In the genomic region with DNA sequence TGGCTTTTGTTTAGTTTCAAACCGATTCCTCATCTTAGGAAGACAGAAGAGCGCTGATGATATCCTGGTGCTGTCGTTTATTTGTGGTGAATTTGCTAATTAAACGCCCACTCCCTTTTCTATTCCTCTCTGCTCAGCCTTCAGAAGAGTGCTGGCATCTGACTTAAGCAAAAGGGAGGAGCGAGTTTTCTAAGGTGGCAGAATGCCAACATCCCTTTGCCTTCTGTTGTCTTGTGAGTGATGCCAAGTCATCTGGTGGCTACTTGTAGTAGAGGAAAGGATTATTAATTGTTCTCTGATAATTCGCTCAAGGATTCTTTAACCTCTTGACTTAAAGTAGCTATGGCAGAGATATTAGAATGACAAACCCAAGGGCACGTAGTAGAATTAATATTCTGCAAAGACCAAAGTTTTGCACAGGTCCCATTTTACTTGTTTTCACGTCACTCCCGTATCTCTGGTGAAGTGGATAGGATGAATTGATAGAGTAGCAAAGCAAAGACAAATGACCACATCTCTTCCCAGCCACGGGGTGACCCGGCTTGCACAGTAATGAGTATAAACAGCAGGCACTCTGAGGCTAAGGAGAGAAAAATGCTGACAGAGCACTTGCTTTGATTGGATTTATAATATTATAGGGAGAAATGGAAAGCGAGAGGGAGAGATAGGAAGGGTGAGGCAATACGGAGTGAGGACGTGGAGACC, we compare ENCODE assay signal across 14 cellular contexts.
DNase-seq lines count a peak whose midpoint lies in the region; ATAC-seq, FAIRE-seq and TF ChIP-seq lines count a peak whose summit lies in the region.
"Had no signal": no experiment of that assay in that cellular context is flagged by ENCODE, and none has a peak within 500 bp of the region (broad histone marks: within the 10 kb centered on the region; RNA-seq: fewer than 3 reads in every experiment).

No MANE protein-coding gene starts in this region.

- FAIRE-seq in HepG2 (lab: Jason Lieb, UNC), result no peak

- POLR2A ChIA-PET in HepG2 (lab: Yijun Ruan, JAX), result no interaction called here

- ATAC-seq in HepG2 (no peak), right lobe of liver (no peak), gastrocnemius medialis (no peak)
- ATAC-seq: activated CD4-positive, alpha-beta T cell treated with anti-CD3 and anti-CD28 coated beads for 36 hours; naive thymus-derived CD4-positive, alpha-beta T cell had no signal

- H3K36me3 Mint-ChIP-seq in osteocyte (ENCODE audit: unreplicated experiment), result no peaks in the 10 kb centered on the region
- H3K36me3 Mint-ChIP-seq: activated naive CD4-positive, alpha-beta T cell treated with anti-CD3 and anti-CD28 coated beads, Interleukin-2, amount 10 ng/mL, durations not matched to agents 7 days and 5 days; naive thymus-derived CD4-positive, alpha-beta T cell had no signal

- no peak for TF ChIP-seq CTCF in HepG2 (CRISPR knock-in tag; IDR thresholded peaks at IDR 0.05)
- TF ChIP-seq CTCF in right lobe of liver (IDR thresholded peaks at IDR 0.05), result no peak
- no peak for TF ChIP-seq CTCF in astrocyte of the cerebellum (IDR thresholded peaks at IDR 0.05; ENCODE audit: low read depth, low read length, missing control alignments)
- no peak for TF ChIP-seq CTCF in gastrocnemius medialis (IDR thresholded peaks at IDR 0.05 in 4 of 5, conservative IDR thresholded peaks at IDR 0.05 in 1 of 5)
- no peak for TF ChIP-seq CTCF in osteocyte (IDR thresholded peaks at IDR 0.05)

- CTCF ChIA-PET in HepG2 (lab: Yijun Ruan, JAX; ENCODE audit: low intra/inter-chr PET ratio, low total read pairs), result no interaction called here

- DNase-seq in HepG2 (ENCODE audit: low spot score) (no peak), right lobe of liver (no peak), astrocyte of the cerebellum (ENCODE audit: low read depth) (peak; percentile 8), globus pallidus (ENCODE audit: low spot score) (peak; percentile 26), gastrocnemius medialis (no peak), osteocyte (ENCODE audit: extremely low spot score, unreplicated experiment) (no peak), NCI-H1417 treated with DMSO at 0.1 percent for 48 hours (lab: John Stamatoyannopoulos, UW) (no peak)
- DNase-seq in activated naive CD4-positive, alpha-beta T cell (lab: John Stamatoyannopoulos, UW), result no peak
- DNase-seq: ACHN; activated CD4-positive, alpha-beta T cell treated with anti-CD3 and anti-CD28 coated beads for 36 hours; activated naive CD4-positive, alpha-beta T cell treated with anti-CD3 and anti-CD28 coated beads, Interleukin-2, amount 10 ng/mL, durations not matched to agents 7 days and 5 days; KBM-7; naive thymus-derived CD4-positive, alpha-beta T cell had no signal

- no peak overlapping the region for H3K27ac ChIP-seq in HepG2 (ENCODE audit: extremely low read length, insufficient read depth, low read length)
- no peak overlapping the region for H3K27ac ChIP-seq in right lobe of liver
- H3K27ac ChIP-seq in gastrocnemius medialis, result no peak overlapping the region
- H3K27ac ChIP-seq: SK-N-MC had no signal

- no peaks in the 10 kb centered on the region for H3K4me1 Mint-ChIP-seq in osteocyte (ENCODE audit: unreplicated experiment)
- H3K4me1 Mint-ChIP-seq: activated CD4-positive, alpha-beta T cell treated with anti-CD3 and anti-CD28 coated beads for 36 hours; activated naive CD4-positive, alpha-beta T cell treated with anti-CD3 and anti-CD28 coated beads, Interleukin-2, amount 10 ng/mL, durations not matched to agents 7 days and 5 days had no signal

- H2AFZ ChIP-seq in HepG2 (ENCODE audit: low read length), result peak overlapping the region; percentile 27

- H3K4me1 ChIP-seq in HepG2 (ENCODE audit: insufficient read depth, low read length) (no peaks in the 10 kb centered on the region), right lobe of liver (peaks cover 0 to 14% (median 0%) of the 10 kb centered on the region in 4 donors), gastrocnemius medialis (peaks cover 0 to 11% of the 10 kb centered on the region in 2 donors)

- H3K4me3 Mint-ChIP-seq in osteocyte (ENCODE audit: unreplicated experiment), result no peak overlapping the region
- H3K4me3 Mint-ChIP-seq: activated CD4-positive, alpha-beta T cell treated with anti-CD3 and anti-CD28 coated beads for 36 hours; activated naive CD4-positive, alpha-beta T cell treated with anti-CD3 and anti-CD28 coated beads, Interleukin-2, amount 10 ng/mL, durations not matched to agents 7 days and 5 days; naive thymus-derived CD4-positive, alpha-beta T cell had no signal

- no peak overlapping the region for H3K4me2 ChIP-seq in HepG2 (ENCODE audit: low read depth, low read length)

- H3K27me3 Mint-ChIP-seq in osteocyte (ENCODE audit: unreplicated experiment), result peaks cover 29% of the 10 kb centered on the region

- H3K36me3 ChIP-seq in HepG2 (replicated peaks in 1 of 2; ENCODE audit: control insufficient read depth in 1 of 2, insufficient read depth in 2 of 2, low read length in 2 of 2) (no peaks in the 10 kb centered on the region), right lobe of liver (no peaks in the 10 kb centered on the region), gastrocnemius medialis (no peaks in the 10 kb centered on the region)

- H4K20me1 ChIP-seq in HepG2 (ENCODE audit: insufficient read depth, low read length), result no peaks in the 10 kb centered on the region

- no peaks in the 10 kb centered on the region for H3K9me3 ChIP-seq in HepG2 (ENCODE audit: low read length)
- no peaks in the 10 kb centered on the region for H3K9me3 ChIP-seq in right lobe of liver
- no peaks in the 10 kb centered on the region for H3K9me3 ChIP-seq in gastrocnemius medialis

- intact Hi-C loops in HepG2 (cut with micrococcal nuclease; ENCODE audit: unreplicated experiment), result no loop called here
- intact Hi-C loops in right lobe of liver (cut with DNase I), result no loop called here
- intact Hi-C loops in gastrocnemius medialis (cut with DNase I; ENCODE audit: low total_unique reads), result no loop called here

- WGBS in HepG2 (ENCODE audit: low lambda C conversion rate), result 23% methylated on average over 14 of the region's 14 CpGs
- WGBS in right lobe of liver (ENCODE audit: insufficient coverage, low coverage, low lambda C conversion rate, missing lambda C conversion rate), result 61% methylated on average over 13 of the region's 14 CpGs

- TF ChIP-seq EP300 in HepG2 (IDR thresholded peaks at IDR 0.05; ENCODE audit: low read depth in 2 of 2, low read length in 2 of 2) (no peak), HepG2 (CRISPR knock-in tag; IDR thresholded peaks at IDR 0.05; ENCODE audit: borderline replicate concordance) (no peak)

- no TSS peak for BruUV-seq in HepG2 (replicated peaks; lab: Mats Ljungman, UMichigan)

- in situ Hi-C loops in HepG2 (cut with HindIII; ENCODE audit: extremely low pct_ligation_motif_present, low pct_unique_long_range_greater_than_20kb), result loop anchor here (25.0 kb wide), 1 partner anchor 223 kb away; no protein-coding TSS in a partner anchor
- in situ Hi-C loops in astrocyte of the cerebellum (cut with HindIII; ENCODE audit: low sequenced_read_pairs), result no loop called here
- in situ Hi-C loops in gastrocnemius medialis (cut with MboI; ENCODE audit: low sequenced_read_pairs in 4 of 4), result loop anchor here in 1 of 4 donors (25.0 kb wide), 1 partner anchor 223 kb away; no protein-coding TSS in a partner anchor

- H3K79me2 ChIP-seq in HepG2 (ENCODE audit: insufficient read depth, low read length), result no peaks in the 10 kb centered on the region

- H3K9ac ChIP-seq in HepG2 (ENCODE audit: insufficient read depth, low read depth, low read length), result no peak overlapping the region

- H3K4me3 ChIP-seq in HepG2 (replicated peaks in 1 of 3; ENCODE audit: insufficient read depth in 1 of 3, low read depth in 2 of 3, low read length in 3 of 3) (no peak overlapping the region), right lobe of liver (no peak overlapping the region), astrocyte of the cerebellum (ENCODE audit: low read depth, low read length) (no peak overlapping the region), gastrocnemius medialis (no peak overlapping the region)
- H3K4me3 ChIP-seq: SK-N-MC had no signal

- H3K27me3 ChIP-seq in HepG2 (ENCODE audit: control insufficient read depth in 1 of 2, insufficient read depth in 2 of 2, low read length in 2 of 2) (peaks cover 0 to 1% of the 10 kb centered on the region in 2 experiments; a peak in 2 of 5 replicates), right lobe of liver (no peaks in the 10 kb centered on the region), gastrocnemius medialis (no peaks in the 10 kb centered on the region)

- H3K9me3 Mint-ChIP-seq in osteocyte (ENCODE audit: unreplicated experiment), result peaks cover 4% of the 10 kb centered on the region
- H3K9me3 Mint-ChIP-seq: activated naive CD4-positive, alpha-beta T cell treated with anti-CD3 and anti-CD28 coated beads, Interleukin-2, amount 10 ng/mL, durations not matched to agents 7 days and 5 days had no signal

- no peak for TF ChIP-seq RAD21 in HepG2 (CRISPR knock-in tag; IDR thresholded peaks at IDR 0.05)

- no peak overlapping the region for H3K27ac Mint-ChIP-seq in osteocyte (ENCODE audit: unreplicated experiment)
- H3K27ac Mint-ChIP-seq: activated CD4-positive, alpha-beta T cell treated with anti-CD3 and anti-CD28 coated beads for 36 hours; activated naive CD4-positive, alpha-beta T cell treated with anti-CD3 and anti-CD28 coated beads, Interleukin-2, amount 10 ng/mL, durations not matched to agents 7 days and 5 days; naive thymus-derived CD4-positive, alpha-beta T cell had no signal

- TF ChIP-seq POLR2A in HepG2 (IDR thresholded peaks at IDR 0.05; ENCODE audit: insufficient read depth in 1 of 2, low read depth in 2 of 2, low read length in 2 of 2) (no peak), right lobe of liver (IDR thresholded peaks at IDR 0.05) (no peak), gastrocnemius medialis (IDR thresholded peaks at IDR 0.05) (no peak)

TF ChIP-seq in HepG2, 621 proteins besides CTCF, POLR2A, EP300 and RAD21:
- TF ChIP-seq ZKSCAN8 (CRISPR knock-in tag; IDR thresholded peaks at IDR 0.05; ENCODE audit: borderline replicate concordance) (no peak), MAFF (IDR thresholded peaks at IDR 0.05; ENCODE audit: low read depth, low read length) (peak; percentile 75), MAFK (conservative IDR thresholded peaks at IDR 0.05 in 1 of 2, IDR thresholded peaks at IDR 0.05 in 1 of 2; ENCODE audit: low read length in 2 of 2) (peak; percentile 83 to 84)

Comparison
In these comparisons a context has a peak if more than half of its experiments do, and no peak if none do; other contexts are left out.
1. DNase-seq: peak in astrocyte of the cerebellum (single experiment) and globus pallidus (single experiment); none in HepG2 (single experiment), right lobe of liver (0 of 3), gastrocnemius medialis (0 of 2), osteocyte (single experiment), NCI-H1417 treated with DMSO at 0.1 percent for 48 hours (single experiment) and activated naive CD4-positive, alpha-beta T cell (0 of 4).